ENCODE assay signal across 27 cellular contexts in genomic region chr7:110347091-110347490, GRCh38.
DNase-seq lines count a peak whose midpoint lies in the region; ATAC-seq and TF ChIP-seq lines count a peak whose summit lies in the region.
"Had no signal": no experiment of that assay in that cellular context is flagged by ENCODE, and none has a peak within 500 bp of the region (broad histone marks: within the 10 kb centered on the region; RNA-seq: fewer than 3 reads in every experiment).

No MANE protein-coding gene starts in this region.

- no peak overlapping the region for H2AFZ ChIP-seq in fibroblast of lung (ENCODE audit: low read length)

- no peaks in the 10 kb centered on the region for H3K27me3 ChIP-seq in fibroblast of lung (ENCODE audit: control insufficient read depth, insufficient read depth, low read length)
- H3K27me3 ChIP-seq: adrenal gland, esophagus muscularis mucosa, neutrophil, Peyer's patch, right lobe of liver, thyroid gland had no signal

- H3K79me2 ChIP-seq in fibroblast of lung (ENCODE audit: control insufficient read depth, insufficient read depth, low read length) = no peaks in the 10 kb centered on the region

- H3K27ac ChIP-seq in fibroblast of lung (ENCODE audit: insufficient read depth, low read length) = no peak overlapping the region
- H3K27ac ChIP-seq: adrenal gland, esophagus muscularis mucosa, neutrophil, Peyer's patch, right lobe of liver, thyroid gland, VCaP had no signal

- H3K4me3 ChIP-seq in fibroblast of lung (replicated peaks in 1 of 4; ENCODE audit: control extremely low read depth in 1 of 4, insufficient read depth in 1 of 4, low read depth in 3 of 4, low read length in 4 of 4) = no peak overlapping the region
- H3K4me3 ChIP-seq: adrenal gland, esophagus muscularis mucosa, Peyer's patch, right lobe of liver, thyroid gland had no signal

- TF ChIP-seq CTCF in fibroblast of lung (conservative IDR thresholded peaks at IDR 0.05 in 1 of 2, IDR thresholded peaks at IDR 0.05 in 1 of 2; ENCODE audit: low read depth in 1 of 2, low read length in 2 of 2) = no peak

- no peak for ATAC-seq in HG03045 (IDR thresholded peaks at IDR 0.05; ENCODE audit: unreplicated experiment)
- ATAC-seq: activated CD8-positive, alpha-beta T cell treated with anti-CD3 and anti-CD28 coated beads, Interleukin-2, amount 10 ng/mL, durations not matched to agents 7 days and 5 days; CD8-positive, alpha-beta T cell; naive thymus-derived CD4-positive, alpha-beta T cell; right lobe of liver had no signal

- no peak overlapping the region for H3K9ac ChIP-seq in fibroblast of lung (ENCODE audit: insufficient read depth, low read length)

- no peaks in the 10 kb centered on the region for H3K4me1 ChIP-seq in fibroblast of lung (ENCODE audit: control insufficient read depth, extremely low read depth, insufficient read depth, low read length)
- H3K4me1 ChIP-seq: adrenal gland, esophagus muscularis mucosa, Peyer's patch, right lobe of liver, thyroid gland had no signal

- no peak overlapping the region for H3K4me2 ChIP-seq in fibroblast of lung (ENCODE audit: extremely low read depth, insufficient read depth, low read length)

- no peaks in the 10 kb centered on the region for H3K9me3 ChIP-seq in fibroblast of lung (ENCODE audit: control insufficient read depth, insufficient read depth, low read depth, low read length)
- H3K9me3 ChIP-seq: adrenal gland, neutrophil, Peyer's patch, right lobe of liver, thyroid gland had no signal

- no peaks in the 10 kb centered on the region for H4K20me1 ChIP-seq in fibroblast of lung (ENCODE audit: control insufficient read depth, extremely low read depth, insufficient read depth, low read length)

- no peaks in the 10 kb centered on the region for H3K36me3 ChIP-seq in fibroblast of lung (ENCODE audit: control insufficient read depth, insufficient read depth, low read length)
- H3K36me3 ChIP-seq: adrenal gland, esophagus muscularis mucosa, neutrophil, Peyer's patch, right lobe of liver, thyroid gland had no signal

- peak; percentile 26 for DNase-seq in DMS 273 treated with DMSO at 0.1 percent for 48 hours (lab: John Stamatoyannopoulos, UW)
- peak; percentile 23 for DNase-seq in LHCN-M2 (ENCODE audit: low read depth)
- peak; percentile 63 for DNase-seq in NCI-H446 treated with DMSO at 0.1 percent for 48 hours (lab: John Stamatoyannopoulos, UW)
- DNase-seq in fibroblast of lung (ENCODE audit: low read depth in 2 of 2) = peak; percentile 3 to 7
- DNase-seq in stimulated activated CD4-positive, alpha-beta T cell treated with anti-CD3 and anti-CD28 coated beads, Interleukin-12 subunit alpha, Interleukin-12 subunit beta, amount 100 ng/mL, for 4 hours = no peak
- no peak for DNase-seq in activated CD4-positive, CD25-positive, alpha-beta regulatory T cell (lab: John Stamatoyannopoulos, UW)
- DNase-seq in nucleus accumbens (lab: John Stamatoyannopoulos, UW) = no peak
- DNase-seq: activated CD4-positive, alpha-beta T cell treated with anti-CD3 and anti-CD28 coated beads for 4 hours; activated CD8-positive, alpha-beta T cell treated with anti-CD3 and anti-CD28 coated beads, Interleukin-2, amount 10 ng/mL, durations not matched to agents 7 days and 5 days; activated naive CD4-positive, alpha-beta T cell treated with anti-CD3 and anti-CD28 coated beads, Interleukin-2, amount 10 ng/mL, durations not matched to agents 7 days and 5 days; adrenal gland; CD8-positive, alpha-beta T cell; dermis blood vessel endothelial cell; foreskin melanocyte; HCEC 1CT; midbrain; naive thymus-derived CD4-positive, alpha-beta T cell; NCI-H187 treated with DMSO at 0.1 percent for 48 hours; Peyer's patch; right lobe of liver; stimulated activated CD4-positive, alpha-beta T cell treated with anti-CD3 and anti-CD28 coated beads, Interleukin-4, amount 100 ng/mL, for 24 hours; T-helper 9 cell; thyroid gland had no signal

Comparison
In these comparisons a context has a peak if more than half of its experiments do, and no peak if none do; other contexts are left out.
1. DNase-seq: peak in DMS 273 treated with DMSO at 0.1 percent for 48 hours (single experiment), LHCN-M2 (single experiment), NCI-H446 treated with DMSO at 0.1 percent for 48 hours (single experiment) and fibroblast of lung (2 of 2); none in stimulated activated CD4-positive, alpha-beta T cell treated with anti-CD3 and anti-CD28 coated beads, Interleukin-12 subunit alpha, Interleukin-12 subunit beta, amount 100 ng/mL, for 4 hours (single experiment), activated CD4-positive, CD25-positive, alpha-beta regulatory T cell (0 of 4) and nucleus accumbens (0 of 56).